13 cellular contexts compared by ENCODE assay signal in genomic region chr9:20659474-20659962, GRCh38. TPM values are rescaled to one million over a fixed set of nuclear protein-coding genes. Genes with fewer than 3 reads are reported as not detected.
DNase-seq lines count a peak whose midpoint lies in the region; ATAC-seq and TF ChIP-seq lines count a peak whose summit lies in the region.
"Had no signal": no experiment of that assay in that cellular context is flagged by ENCODE, and none has a peak within 500 bp of the region (broad histone marks: within the 10 kb centered on the region; RNA-seq: fewer than 3 reads in every experiment).

No MANE protein-coding gene starts in this region.

- TF ChIP-seq EP300 in SK-N-SH (IDR thresholded peaks at IDR 0.05; ENCODE audit: borderline replicate concordance in 1 of 2, low read depth in 1 of 2, low read length in 1 of 2), result no peak

- H3K4me3 ChIP-seq in SK-N-SH (ENCODE audit: low read depth in 2 of 2, low read length in 1 of 2) (0 out of 4 replicates have a peak overlapping the region, but pooled peaks of 1 of the 2 experiments have one; percentile 66), fibroblast of lung (replicated peaks in 1 of 4; ENCODE audit: control extremely low read depth in 1 of 4, insufficient read depth in 1 of 4, low read depth in 3 of 4, low read length in 4 of 4) (peak overlapping the region in 1 of 4 experiments; percentile 65), subcutaneous abdominal adipose tissue (ENCODE audit: low read depth in 1 of 5, low read length in 5 of 5) (peak overlapping the region in 4 of 5 donors; percentile 32 to 69 (median 64))

- H3K27ac ChIP-seq in SK-N-SH (ENCODE audit: low read depth in 2 of 2, low read length in 1 of 2), result no peak overlapping the region
- H3K27ac ChIP-seq in fibroblast of lung (ENCODE audit: insufficient read depth, low read length), result no peak overlapping the region
- no peak overlapping the region for H3K27ac ChIP-seq in subcutaneous abdominal adipose tissue (ENCODE audit: low read depth, low read length)
- H3K27ac ChIP-seq: tibial nerve, WERI-Rb-1 had no signal

- H3K27me3 ChIP-seq in SK-N-SH (ENCODE audit: insufficient read depth) (no peaks in the 10 kb centered on the region), fibroblast of lung (ENCODE audit: control insufficient read depth, insufficient read depth, low read length) (no peaks in the 10 kb centered on the region), subcutaneous abdominal adipose tissue (ENCODE audit: control insufficient read depth in 5 of 5, insufficient read depth in 4 of 5, low read length in 5 of 5) (no peaks in the 10 kb centered on the region)

- POLR2A ChIA-PET in SK-N-SH (lab: Yijun Ruan, JAX), result interaction anchor here (0.6 kb wide), 1 partner anchor 138 kb away, joined by 3 read pairs; no protein-coding TSS in a partner anchor

- H3K79me2 ChIP-seq in SK-N-SH (ENCODE audit: insufficient read depth), result peaks cover 5% of the 10 kb centered on the region; the same call in 1 of the 2 replicates
- H3K79me2 ChIP-seq in fibroblast of lung (ENCODE audit: control insufficient read depth, insufficient read depth, low read length), result no peaks in the 10 kb centered on the region

- CTCF ChIA-PET in SK-N-SH (lab: Yijun Ruan, JAX), result interaction anchor here (1.2 to 1.3 kb wide), 2 partner anchors 11 to 34 kb away, joined by 3 to 4 read pairs; no protein-coding TSS in a partner anchor

- H3K9me2 ChIP-seq in SK-N-SH, result no peaks in the 10 kb centered on the region

- H3F3A ChIP-seq in SK-N-SH (replicated peaks; ENCODE audit: insufficient read depth), result no peaks in the 10 kb centered on the region

- TF ChIP-seq CTCF in SK-N-SH (IDR thresholded peaks at IDR 0.05), result no peak
- no peak for TF ChIP-seq CTCF in fibroblast of lung (conservative IDR thresholded peaks at IDR 0.05 in 1 of 2, IDR thresholded peaks at IDR 0.05 in 1 of 2; ENCODE audit: low read depth in 1 of 2, low read length in 2 of 2)

- WGBS in SK-N-SH (ENCODE audit: low lambda C conversion rate), result 79% methylated on average over 2 of the region's 2 CpGs

- no peak for ATAC-seq in SK-N-SH treated with all-trans-retinoic acid at 6 μM for 48 hours

- H3K36me3 ChIP-seq in SK-N-SH (replicated peaks in 1 of 2; ENCODE audit: control insufficient read depth in 1 of 2, insufficient read depth in 2 of 2, low read length in 1 of 2) (no peaks in the 10 kb centered on the region), fibroblast of lung (ENCODE audit: control insufficient read depth, insufficient read depth, low read length) (no peaks in the 10 kb centered on the region), subcutaneous abdominal adipose tissue (ENCODE audit: control insufficient read depth in 5 of 5, insufficient read depth in 5 of 5, low read length in 5 of 5) (no peaks in the 10 kb centered on the region)
- H3K36me3 ChIP-seq: tibial nerve, WERI-Rb-1 had no signal

- H3K4me2 ChIP-seq in SK-N-SH (peak overlapping the region; percentile 76), fibroblast of lung (ENCODE audit: extremely low read depth, insufficient read depth, low read length) (peak overlapping the region; percentile 13)

- H4K20me1 ChIP-seq in SK-N-SH (ENCODE audit: insufficient read depth), result no peaks in the 10 kb centered on the region
- no peaks in the 10 kb centered on the region for H4K20me1 ChIP-seq in fibroblast of lung (ENCODE audit: control insufficient read depth, extremely low read depth, insufficient read depth, low read length)

- H2AFZ ChIP-seq in SK-N-SH (ENCODE audit: low read depth), result peak overlapping the region; percentile 87; the same call in 1 of the 2 replicates
- no peak overlapping the region for H2AFZ ChIP-seq in fibroblast of lung (ENCODE audit: low read length)

- DNase-seq in SK-N-SH (no peak), NCI-H146 treated with DMSO at 0.1 percent for 48 hours (lab: John Stamatoyannopoulos, UW; ENCODE audit: unreplicated experiment) (peak; percentile 52), fibroblast of lung (ENCODE audit: low read depth in 2 of 2) (no peak), occipital lobe (lab: John Stamatoyannopoulos, UW) (no peak), NCI-H1048 (lab: John Stamatoyannopoulos, UW) (no peak)
- no peak for DNase-seq in activated T-cell treated with anti-CD3 and anti-CD28 coated beads, Interleukin-2, amount 50 U/mL, for 48 hours
- DNase-seq: activated naive CD4-positive, alpha-beta T cell treated with anti-CD3 and anti-CD28 coated beads for 36 hours; caudate nucleus; NCI-H1694; WERI-Rb-1 had no signal

- TF ChIP-seq RAD21 in SK-N-SH (IDR thresholded peaks at IDR 0.05; ENCODE audit: low read length), result no peak

- H3K9ac ChIP-seq in SK-N-SH, result no peak overlapping the region
- H3K9ac ChIP-seq in fibroblast of lung (ENCODE audit: insufficient read depth, low read length), result no peak overlapping the region
- H3K9ac ChIP-seq in subcutaneous abdominal adipose tissue (ENCODE audit: low read length in 5 of 5), result no peak overlapping the region

- no peaks in the 10 kb centered on the region; a peak in 1 of 4 replicates for H3K4me1 ChIP-seq in SK-N-SH (ENCODE audit: control insufficient read depth in 1 of 2, insufficient read depth in 2 of 2, low read depth in 1 of 2, low read length in 1 of 2)
- H3K4me1 ChIP-seq in fibroblast of lung (ENCODE audit: control insufficient read depth, extremely low read depth, insufficient read depth, low read length), result no peaks in the 10 kb centered on the region
- peaks cover 0 to 15% (median 8%) of the 10 kb centered on the region in 5 donors for H3K4me1 ChIP-seq in subcutaneous abdominal adipose tissue (ENCODE audit: control insufficient read depth in 5 of 5, insufficient read depth in 5 of 5, low read length in 5 of 5)
- H3K4me1 ChIP-seq: tibial nerve had no signal

- H3K9me3 ChIP-seq in SK-N-SH, result no peaks in the 10 kb centered on the region
- no peaks in the 10 kb centered on the region for H3K9me3 ChIP-seq in fibroblast of lung (ENCODE audit: control insufficient read depth, insufficient read depth, low read depth, low read length)
- H3K9me3 ChIP-seq in subcutaneous abdominal adipose tissue (ENCODE audit: control insufficient read depth in 5 of 5, low read length in 5 of 5), result no peaks in the 10 kb centered on the region
- H3K9me3 ChIP-seq: tibial nerve had no signal

TF ChIP-seq in SK-N-SH, 30 proteins besides CTCF, POLR2A, EP300 and RAD21 (continues in another document):
- TF ChIP-seq MAX (IDR thresholded peaks at IDR 0.05; ENCODE audit: low read depth) (no peak), ZBTB33 (IDR thresholded peaks at IDR 0.05; ENCODE audit: borderline replicate concordance, low read depth) (no peak)

TF ChIP-seq in SK-N-SH treated with all-trans-retinoic acid at 6 μM for 48 hours, 23 proteins besides CTCF, POLR2A, EP300 and RAD21:
- TF ChIP-seq ISL1 (CRISPR knock-in tag; IDR thresholded peaks at IDR 0.05), result no peak
- TF ChIP-seq ZNF70 (CRISPR knock-in tag; IDR thresholded peaks at IDR 0.05), result no peak
- no peak for TF ChIP-seq GLIS3 (CRISPR knock-in tag; IDR thresholded peaks at IDR 0.05)
- TF ChIP-seq SNAI2 (CRISPR knock-in tag; IDR thresholded peaks at IDR 0.05), result no peak
- no peak for TF ChIP-seq BACH2 (CRISPR knock-in tag; IDR thresholded peaks at IDR 0.05; ENCODE audit: borderline replicate concordance)

RNA-seq across cellular contexts. Expression of gene FOCAD, which starts 24.5 kb away (rescaled TPM):
- polyA plus RNA-seq in SK-N-SH (2012; rRNA removed) (15.8 and 18.5 TPM in 2 replicates), fibroblast of lung (40.3 and 46.8 TPM in 2 replicates)
- 13.4 and 13.6 TPM in 2 replicates for polyA plus RNA-seq in SK-N-SH (2012; cell fraction: cytosol; rRNA removed)
- 23.2 and 35.4 TPM in 2 replicates for polyA plus RNA-seq in SK-N-SH (2012; cell fraction: nucleus; rRNA removed)
- total RNA-seq in fibroblast of lung (67.3 and 145 TPM in 2 replicates), occipital lobe (233 TPM)
- 29.3 and 35.0 TPM in 2 replicates for polyA plus RNA-seq in fibroblast of lung (2012)
- 61.9 and 107 TPM in 2 replicates for polyA minus RNA-seq in fibroblast of lung (ENCODE audit: low replicate concordance)

RNA-seq across cellular contexts. Expression of gene MLLT3, which starts 37.2 kb away (rescaled TPM):
- polyA plus RNA-seq in SK-N-SH (2012; rRNA removed), result 3.9 and 6.2 TPM in 2 replicates
- polyA plus RNA-seq in SK-N-SH (2012; cell fraction: cytosol; rRNA removed), result 6.6 and 7.2 TPM in 2 replicates
- 1.5 and 2.8 TPM in 2 replicates for polyA plus RNA-seq in SK-N-SH (2012; cell fraction: nucleus; rRNA removed)
- 36.5 and 43.8 TPM in 2 replicates for total RNA-seq in fibroblast of lung
- 21.7 and 37.3 TPM in 2 replicates for polyA plus RNA-seq in fibroblast of lung
- polyA plus RNA-seq in fibroblast of lung (2012), result 15.5 and 21.4 TPM in 2 replicates
- polyA minus RNA-seq in fibroblast of lung (ENCODE audit: low replicate concordance), result 5.7 and 18.6 TPM in 2 replicates
- 152 TPM for total RNA-seq in occipital lobe
